ENCODE assay signal across 22 cellular contexts in genomic region chr10:84542552-84542951, GRCh38.
"Had no signal": no experiment of that assay in that cellular context is flagged by ENCODE, and none has a peak within 500 bp of the region (broad histone marks: within the 10 kb centered on the region; RNA-seq: fewer than 3 reads in every experiment).

No MANE protein-coding gene starts in this region.

- H3K4me3 ChIP-seq: lower lobe of right lung, right lobe of liver, skin epidermis, tibial nerve had no signal

- H3K27ac Mint-ChIP-seq: activated CD8-positive, alpha-beta T cell treated with anti-CD3 and anti-CD28 coated beads, Interleukin-2, amount 10 ng/mL, durations not matched to agents 7 days and 5 days; activated naive CD4-positive, alpha-beta T cell treated with anti-CD3 and anti-CD28 coated beads, Interleukin-2, amount 50 U/mL, for 72 hours; dendritic cell treated with granulocyte-macrophage colony-stimulating factor and Interleukin-4, amounts not matched to agents 40 ng/mL and 50 ng/mL, for 4 days; naive thymus-derived CD8-positive, alpha-beta T cell; stimulated activated effector memory CD8-positive, alpha-beta T cell treated with anti-CD3 and anti-CD28 coated beads, Interleukin-12 subunit alpha, Interleukin-12 subunit beta, amount 100 ng/mL, for 72 hours; stimulated activated naive CD8-positive, alpha-beta T cell treated with anti-CD3 and anti-CD28 coated beads, Interleukin-15, amount 100 ng/mL, for 72 hours; T-helper 2 cell treated with Interferon-gamma antibody and Interleukin-4, amounts not matched to agents 5 μg/mL and 100 μg/mL, for 36 hours had no signal

- H3K9me3 Mint-ChIP-seq: activated naive CD4-positive, alpha-beta T cell treated with anti-CD3 and anti-CD28 coated beads, Interleukin-2, amount 50 U/mL, for 72 hours; dendritic cell treated with granulocyte-macrophage colony-stimulating factor and Interleukin-4, amounts not matched to agents 40 ng/mL and 50 ng/mL, for 4 days; naive thymus-derived CD8-positive, alpha-beta T cell; stimulated activated effector memory CD8-positive, alpha-beta T cell treated with anti-CD3 and anti-CD28 coated beads, Interleukin-12 subunit alpha, Interleukin-12 subunit beta, amount 100 ng/mL, for 72 hours; stimulated activated naive CD8-positive, alpha-beta T cell treated with anti-CD3 and anti-CD28 coated beads, Interleukin-15, amount 100 ng/mL, for 72 hours; T-helper 2 cell treated with Interferon-gamma antibody and Interleukin-4, amounts not matched to agents 5 μg/mL and 100 μg/mL, for 36 hours had no signal

- ATAC-seq: activated CD8-positive, alpha-beta T cell treated with anti-CD3 and anti-CD28 coated beads, Interleukin-2, amount 10 ng/mL, durations not matched to agents 7 days and 5 days; activated naive CD4-positive, alpha-beta T cell treated with anti-CD3 and anti-CD28 coated beads, Interleukin-2, amount 50 U/mL, for 72 hours; left lobe of liver; lower lobe of right lung; naive thymus-derived CD8-positive, alpha-beta T cell; stimulated activated effector memory CD8-positive, alpha-beta T cell treated with anti-CD3 and anti-CD28 coated beads, Interleukin-12 subunit alpha, Interleukin-12 subunit beta, amount 100 ng/mL, for 72 hours; stimulated activated naive CD8-positive, alpha-beta T cell treated with anti-CD3 and anti-CD28 coated beads, Interleukin-15, amount 100 ng/mL, for 72 hours had no signal

- H3K27ac ChIP-seq: brain microvascular endothelial cell, lower lobe of right lung, right lobe of liver, skin epidermis, tibial nerve, WERI-Rb-1 had no signal

- H3K36me3 Mint-ChIP-seq: activated naive CD4-positive, alpha-beta T cell treated with anti-CD3 and anti-CD28 coated beads, Interleukin-2, amount 50 U/mL, for 72 hours; naive thymus-derived CD8-positive, alpha-beta T cell; stimulated activated effector memory CD8-positive, alpha-beta T cell treated with anti-CD3 and anti-CD28 coated beads, Interleukin-12 subunit alpha, Interleukin-12 subunit beta, amount 100 ng/mL, for 72 hours had no signal

- H3K27me3 ChIP-seq: brain microvascular endothelial cell, right lobe of liver had no signal

- H3K4me3 Mint-ChIP-seq: activated CD8-positive, alpha-beta T cell treated with anti-CD3 and anti-CD28 coated beads, Interleukin-2, amount 10 ng/mL, durations not matched to agents 7 days and 5 days; dendritic cell treated with granulocyte-macrophage colony-stimulating factor and Interleukin-4, amounts not matched to agents 40 ng/mL and 50 ng/mL, for 4 days; naive thymus-derived CD8-positive, alpha-beta T cell; stimulated activated effector memory CD8-positive, alpha-beta T cell treated with anti-CD3 and anti-CD28 coated beads, Interleukin-12 subunit alpha, Interleukin-12 subunit beta, amount 100 ng/mL, for 72 hours; stimulated activated naive CD8-positive, alpha-beta T cell treated with anti-CD3 and anti-CD28 coated beads, Interleukin-15, amount 100 ng/mL, for 72 hours; T-helper 2 cell treated with Interferon-gamma antibody and Interleukin-4, amounts not matched to agents 5 μg/mL and 100 μg/mL, for 36 hours had no signal

- H3K36me3 ChIP-seq: brain microvascular endothelial cell, lower lobe of right lung, right lobe of liver, tibial nerve, WERI-Rb-1 had no signal

- DNase-seq: activated CD4-positive, alpha-beta T cell treated with anti-CD3 and anti-CD28 coated beads for 1 hour; activated CD4-positive, alpha-beta T cell treated with anti-CD3 and anti-CD28 coated beads, Interleukin-2, amount 50 U/mL, for 1 hour; activated CD8-positive, alpha-beta T cell treated with anti-CD3 and anti-CD28 coated beads, Interleukin-2, amount 10 ng/mL, durations not matched to agents 7 days and 5 days; activated T-cell treated with anti-CD3 and anti-CD28 coated beads, Interleukin-2, amount 50 U/mL, for 1 hour; aorta; effector CD4-positive, alpha-beta T cell; erythroblast; lower lobe of right lung; naive thymus-derived CD8-positive, alpha-beta T cell; posterior cingulate gyrus; right lobe of liver; stimulated activated CD4-positive, alpha-beta T cell treated with anti-CD3 and anti-CD28 coated beads, Interleukin-2, amount 100 ng/mL, for 24 hours; stimulated activated naive CD8-positive, alpha-beta T cell treated with anti-CD3 and anti-CD28 coated beads, Interleukin-15, amount 100 ng/mL, for 72 hours; WERI-Rb-1 had no signal

- H3K9me3 ChIP-seq: lower lobe of right lung, right lobe of liver, tibial nerve had no signal
